In genomic region chr13:33628662-33629061, GRCh38 we compare ENCODE assay signal across 36 cellular contexts.
"Had no signal": no experiment of that assay in that cellular context is flagged by ENCODE, and none has a peak within 500 bp of the region (broad histone marks: within the 10 kb centered on the region; RNA-seq: fewer than 3 reads in every experiment).

No MANE protein-coding gene starts in this region.

- H3K9me3 Mint-ChIP-seq: activated CD4-positive, alpha-beta memory T cell treated with anti-CD3 and anti-CD28 coated beads for 36 hours; activated naive CD8-positive, alpha-beta T cell treated with anti-CD3 and anti-CD28 coated beads, Interleukin-2, amount 50 U/mL, for 24 hours; brain had no signal

- H3K27me3 Mint-ChIP-seq: activated CD4-positive, alpha-beta memory T cell treated with anti-CD3 and anti-CD28 coated beads for 36 hours; activated naive CD8-positive, alpha-beta T cell; brain had no signal

- H3K27ac Mint-ChIP-seq: activated CD4-positive, alpha-beta memory T cell treated with anti-CD3 and anti-CD28 coated beads for 36 hours; activated naive CD8-positive, alpha-beta T cell; activated naive CD8-positive, alpha-beta T cell treated with anti-CD3 and anti-CD28 coated beads, Interleukin-2, amount 50 U/mL, for 24 hours; activated T-helper 2 cell treated with anti-CD3 and anti-CD28 coated beads, Interferon-gamma antibody, Interleukin-2, Interleukin-4, amounts not matched to agents 10 μg/mL and 5 μg/mL and 100 μg/mL, durations not matched to agents 14 hours and 24 hours and 36 hours had no signal

- H3K4me2 ChIP-seq: PC-9 had no signal

- H3K27ac ChIP-seq: PC-9, RWPE1, VCaP had no signal

- ATAC-seq: activated naive CD8-positive, alpha-beta T cell treated with anti-CD3 and anti-CD28 coated beads, Interleukin-2, amount 50 U/mL, for 24 hours; Right ventricle myocardium inferior; SK-N-SH treated with all-trans-retinoic acid at 6 μM for 48 hours had no signal

- DNase-seq: activated CD4-positive, alpha-beta memory T cell treated with anti-CD3 and anti-CD28 coated beads for 36 hours; activated CD4-positive, alpha-beta T cell treated with anti-CD3 and anti-CD28 coated beads for 4 hours; activated CD4-positive, alpha-beta T cell treated with anti-CD3 and anti-CD28 coated beads, Interleukin-2, amount 50 U/mL, for 1 hour; activated CD4-positive, CD25-positive, alpha-beta regulatory T cell; activated CD8-positive, alpha-beta memory T cell treated with anti-CD3 and anti-CD28 coated beads, Interleukin-2, amount 50 U/mL, for 4 hours; activated gamma-delta T cell; activated naive CD4-positive, alpha-beta T cell treated with Interleukin-2 at 50 U/mL for 16 hours; activated naive CD8-positive, alpha-beta T cell treated with anti-CD3 and anti-CD28 coated beads, Interleukin-2, amount 50 U/mL, for 24 hours; activated T-cell treated with anti-CD3 and anti-CD28 coated beads, Interleukin-2, amount 50 U/mL, for 48 hours; anterior cingulate cortex; caudate nucleus; cerebellar nuclear complex; Kasumi-1; KG1; MM.1S; NCI-H1092 treated with DMSO at 0.1 percent for 48 hours; NCI-H1417; NCI-H146; NCI-H187; NCI-H2081; NCI-H510A; NCI-H526; NCI-H748 treated with DMSO at 0.1 percent for 48 hours; NK-92 treated with Interleukin-12 subunit alpha and Interleukin-12 subunit beta, amount 100 ng/mL, for 24 hours; PC-9; SIG-M5; T-helper 1 cell; T-helper 2 cell; T-helper 9 cell had no signal

- H3K4me3 ChIP-seq: PC-9 had no signal

- H3K4me3 Mint-ChIP-seq: activated CD4-positive, alpha-beta memory T cell treated with anti-CD3 and anti-CD28 coated beads for 36 hours; activated naive CD8-positive, alpha-beta T cell; activated naive CD8-positive, alpha-beta T cell treated with anti-CD3 and anti-CD28 coated beads, Interleukin-2, amount 50 U/mL, for 24 hours; brain had no signal

- H3K4me1 Mint-ChIP-seq: activated naive CD8-positive, alpha-beta T cell treated with anti-CD3 and anti-CD28 coated beads, Interleukin-2, amount 50 U/mL, for 24 hours had no signal
